ENCODE assay signal across 21 cellular contexts in genomic region chr10:112161757-112162518, GRCh38. TPM values are rescaled to one million over a fixed set of nuclear protein-coding genes. Genes with fewer than 3 reads are reported as not detected.
DNase-seq lines count a peak whose midpoint lies in the region; ATAC-seq and TF ChIP-seq lines count a peak whose summit lies in the region.
"Had no signal": no experiment of that assay in that cellular context is flagged by ENCODE, and none has a peak within 500 bp of the region (broad histone marks: within the 10 kb centered on the region; RNA-seq: fewer than 3 reads in every experiment).

No MANE protein-coding gene starts in this region.

- no peaks in the 10 kb centered on the region for H3K27me3 Mint-ChIP-seq in Caco-2 (ENCODE audit: insufficient read depth, unreplicated experiment)
- H3K27me3 Mint-ChIP-seq: CD4-positive, alpha-beta T cell; CD8-positive, alpha-beta memory T cell had no signal

- no TSS peak for BruUV-seq in Caco-2 (replicated peaks; lab: Mats Ljungman, UMichigan)

- peak; percentile 48 for ATAC-seq in body of pancreas
- ATAC-seq: A549, GM23338 had no signal

- H2BK120ac ChIP-seq in trophoblast cell (ENCODE audit: insufficient read depth, low read length, poor library complexity), result no peak overlapping the region

- H3K9ac ChIP-seq in trophoblast cell (ENCODE audit: low read length), result no peak overlapping the region
- H3K9ac ChIP-seq: BLaER1 treated with 17β-estradiol and CSF1 and Interleukin-3, amounts not matched to agents 10 nM and 100 nM had no signal

- CTCF ChIA-PET in Caco-2 (lab: Charles Lee), result interaction anchor here (2.7 kb wide), 1 partner anchor 146 kb away, joined by 13 read pairs; no protein-coding TSS in a partner anchor

- no peak overlapping the region for H4K8ac ChIP-seq in trophoblast cell (ENCODE audit: low read depth, low read length)

- no peak for TF ChIP-seq POLR2A in body of pancreas (IDR thresholded peaks at IDR 0.05)

- H3K79me2 ChIP-seq in trophoblast cell (ENCODE audit: control insufficient read depth, insufficient read depth, low read length, poor library complexity), result no peaks in the 10 kb centered on the region

- H3K4me3 ChIP-seq in Caco-2 (ENCODE audit: low read depth, low read length), result no peak overlapping the region
- no peak overlapping the region for H3K4me3 ChIP-seq in body of pancreas
- H3K4me3 ChIP-seq in trophoblast cell (ENCODE audit: low read depth, low read length), result no peak overlapping the region
- H3K4me3 ChIP-seq: A549; BLaER1 treated with 17β-estradiol and CSF1 and Interleukin-3, amounts not matched to agents 10 nM and 100 nM; GM23338; HAP-1 had no signal

- no peaks in the 10 kb centered on the region for H3K9me3 ChIP-seq in Caco-2
- H3K9me3 ChIP-seq in body of pancreas, result no peaks in the 10 kb centered on the region
- no peaks in the 10 kb centered on the region for H3K9me3 ChIP-seq in trophoblast cell (ENCODE audit: insufficient read depth, low read depth, low read length)
- H3K9me3 ChIP-seq: A549; BE2C; BLaER1 treated with 17β-estradiol and CSF1 and Interleukin-3, amounts not matched to agents 10 nM and 100 nM; HAP-1 had no signal

- H3K27me3 ChIP-seq in Caco-2 (replicated peaks; ENCODE audit: control insufficient read depth, insufficient read depth, low read length), result no peaks in the 10 kb centered on the region
- H3K27me3 ChIP-seq in body of pancreas, result no peaks in the 10 kb centered on the region
- no peaks in the 10 kb centered on the region for H3K27me3 ChIP-seq in trophoblast cell (ENCODE audit: insufficient read depth, low read length)
- H3K27me3 ChIP-seq: BE2C; BLaER1 treated with 17β-estradiol and CSF1 and Interleukin-3, amounts not matched to agents 10 nM and 100 nM had no signal

- no peak overlapping the region for H3K4me2 ChIP-seq in trophoblast cell (ENCODE audit: low read length)
- H3K4me2 ChIP-seq: A549; BLaER1 treated with 17β-estradiol and CSF1 and Interleukin-3, amounts not matched to agents 10 nM and 100 nM; GM23338 had no signal

- H4K12ac ChIP-seq in trophoblast cell (ENCODE audit: low read depth, low read length), result no peak overlapping the region

- no peaks in the 10 kb centered on the region for H3K9me3 Mint-ChIP-seq in Caco-2 (ENCODE audit: unreplicated experiment)
- H3K9me3 Mint-ChIP-seq: CD4-positive, alpha-beta T cell; CD8-positive, alpha-beta memory T cell; GM23338; HFFc6 had no signal

- intact Hi-C loops in Caco-2 (cut with micrococcal nuclease; ENCODE audit: unreplicated experiment), result loop anchor here (5.0 kb wide), 1 partner anchor 145 kb away; no protein-coding TSS in a partner anchor
- intact Hi-C loops in body of pancreas (cut with DNase I), result no loop called here

- peak overlapping the region; percentile 37 for H3K27ac Mint-ChIP-seq in Caco-2 (ENCODE audit: unreplicated experiment)
- H3K27ac Mint-ChIP-seq: CD14-positive monocyte; CD4-positive, alpha-beta T cell; GM23338; HFFc6 had no signal

- POLR2A ChIA-PET in Caco-2 (lab: Charles Lee), result no interaction called here

- TF ChIP-seq CTCF in Caco-2 (IDR thresholded peaks at IDR 0.05; ENCODE audit: insufficient read depth in 1 of 2, low read depth in 1 of 2, low read length in 1 of 2, severe bottlenecking in 1 of 2, unreplicated experiment in 1 of 2), result no peak
- TF ChIP-seq CTCF in body of pancreas (IDR thresholded peaks at IDR 0.05), result no peak

- peaks cover 80% of the 10 kb centered on the region for H3K36me3 Mint-ChIP-seq in Caco-2 (ENCODE audit: insufficient read depth, unreplicated experiment)

- peaks cover 4% of the 10 kb centered on the region; the same call in 1 of the 2 replicates for H3K36me3 ChIP-seq in Caco-2 (ENCODE audit: control insufficient read depth, insufficient read depth, low read length)
- H3K36me3 ChIP-seq in body of pancreas (replicated peaks in 1 of 2; ENCODE audit: insufficient read depth in 1 of 2, low read depth in 2 of 2), result peaks cover 13 to 25% of the 10 kb centered on the region in 2 donors
- peaks cover 4 to 12% of the 10 kb centered on the region in 2 experiments for H3K36me3 ChIP-seq in trophoblast cell (ENCODE audit: control insufficient read depth in 1 of 2, insufficient read depth in 2 of 2, low read length in 2 of 2)

- no peak overlapping the region for H2AFZ ChIP-seq in trophoblast cell (ENCODE audit: insufficient read depth, low read length, poor library complexity)
- H2AFZ ChIP-seq: GM23338 had no signal

- no peak for DNase-seq in Caco-2
- no peak for DNase-seq in body of pancreas
- peak; percentile 8 to 53 for DNase-seq in trophoblast cell
- no peak for DNase-seq in activated CD8-positive, alpha-beta memory T cell treated with anti-CD3 and anti-CD28 coated beads for 24 hours
- no peak for DNase-seq in OCI-M1 (lab: John Stamatoyannopoulos, UW)
- DNase-seq in hepatic stellate cell (ENCODE audit: low spot score), result no peak
- DNase-seq: 8988T; ACHN; AML-193; BE2C; Calu3; CD4-positive, alpha-beta T cell; CD8-positive, alpha-beta memory T cell; DMS79 treated with DMSO at 0.1 percent for 48 hours; GF-D8; HFFc6 had no signal

- no peak overlapping the region for H2BK12ac ChIP-seq in trophoblast cell (ENCODE audit: low read length)

- no peaks in the 10 kb centered on the region for H3K79me1 ChIP-seq in trophoblast cell (ENCODE audit: low read length)

- WGBS in body of pancreas, 2 donors, result 51 to 55% methylated on average over 4 of the region's 4 CpGs
- no CpG with 5 or more reads among the region's 4 CpGs for WGBS in trophoblast cell (ENCODE audit: extremely low coverage, insufficient coverage, insufficient read length)

- H3K27ac ChIP-seq in body of pancreas (peak overlapping the region in 3 of 4 donors; percentile 24 to 63 (median 50)), trophoblast cell (ENCODE audit: low read depth, low read length) (no peak overlapping the region)
- H3K27ac ChIP-seq: A549; BLaER1 treated with 17β-estradiol and CSF1 and Interleukin-3, amounts not matched to agents 10 nM and 100 nM had no signal

- no peak overlapping the region for H2AK5ac ChIP-seq in trophoblast cell (ENCODE audit: low read length)

- H3K4ac ChIP-seq in trophoblast cell (ENCODE audit: low read depth, low read length), result no peak overlapping the region

- no peak overlapping the region for H3K23ac ChIP-seq in trophoblast cell (ENCODE audit: low read length)

- no peak overlapping the region for H4K91ac ChIP-seq in trophoblast cell (ENCODE audit: low read depth, low read length)

- no peak overlapping the region for H3K14ac ChIP-seq in trophoblast cell (ENCODE audit: low read length)

- no peak overlapping the region for H3K4me3 Mint-ChIP-seq in Caco-2 (ENCODE audit: unreplicated experiment)
- H3K4me3 Mint-ChIP-seq: CD14-positive monocyte; CD4-positive, alpha-beta T cell; CD8-positive, alpha-beta memory T cell; GM23338; HFFc6 had no signal

- no peaks in the 10 kb centered on the region for H3K4me1 Mint-ChIP-seq in Caco-2 (ENCODE audit: low read depth, unreplicated experiment)
- H3K4me1 Mint-ChIP-seq: CD8-positive, alpha-beta memory T cell; GM23338 had no signal

- H3K4me1 ChIP-seq in Caco-2, result 0 out of 2 replicates have a peak, but pooled peaks cover 5% of the 10 kb centered on the region
- H3K4me1 ChIP-seq in body of pancreas, result no peaks in the 10 kb centered on the region
- no peaks in the 10 kb centered on the region for H3K4me1 ChIP-seq in trophoblast cell (ENCODE audit: control insufficient read depth in 1 of 2, insufficient read depth in 2 of 2, low read length in 2 of 2)
- H3K4me1 ChIP-seq: A549; BE2C; BLaER1 treated with 17β-estradiol and CSF1 and Interleukin-3, amounts not matched to agents 10 nM and 100 nM; HAP-1 had no signal

- no peak overlapping the region for H3K18ac ChIP-seq in trophoblast cell (ENCODE audit: low read length)

- no peak overlapping the region for H2BK5ac ChIP-seq in trophoblast cell (ENCODE audit: low read depth, low read length, poor library complexity)

RNA-seq across cellular contexts. Expression of gene GPAM, which starts 21.6 kb away (rescaled TPM):
- total RNA-seq in Caco-2 (2022) (40.2 and 44.4 TPM in 2 replicates), body of pancreas (10 to 100 TPM in 1 of 2 donors, 1 to 10 TPM in 1; 9.1 to 66.9 TPM)
- 3.9 and 4.1 TPM in 2 replicates for polyA plus RNA-seq in trophoblast cell (2013)

Comparison
In these comparisons a context has a peak if more than half of its experiments do, and no peak if none do; other contexts are left out.
1. DNase-seq: peak in trophoblast cell (2 of 2); none in Caco-2 (0 of 2), body of pancreas (0 of 4), activated CD8-positive, alpha-beta memory T cell treated with anti-CD3 and anti-CD28 coated beads for 24 hours (single experiment), OCI-M1 (single experiment) and hepatic stellate cell (single experiment).